ENCODE assay signal across 1 cellular context in the genomic region with DNA sequence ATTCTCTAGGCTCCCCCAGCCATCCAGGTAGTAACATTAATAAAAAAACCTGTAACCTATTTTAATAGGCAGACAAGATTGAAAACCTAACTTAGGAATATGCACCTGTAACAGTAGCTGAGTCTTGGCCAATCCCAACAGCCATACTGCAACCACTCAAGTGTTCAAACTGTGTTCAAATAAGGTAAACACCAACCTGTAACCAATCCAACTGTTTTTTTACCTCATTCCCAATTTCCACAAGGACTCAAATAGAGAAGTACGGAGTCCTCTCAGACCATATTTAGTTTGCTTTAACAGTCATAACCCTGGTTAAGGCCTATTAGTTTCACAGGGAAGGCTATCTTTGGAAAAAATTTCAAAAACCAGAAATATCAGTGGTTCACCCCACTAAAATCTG.
TF ChIP-seq lines count a peak whose summit lies in the region.

No MANE protein-coding gene starts in this region.

TF ChIP-seq in WTC11, 78 proteins besides CTCF, POLR2A, EP300 and RAD21:
- TF ChIP-seq, protein P1, sequence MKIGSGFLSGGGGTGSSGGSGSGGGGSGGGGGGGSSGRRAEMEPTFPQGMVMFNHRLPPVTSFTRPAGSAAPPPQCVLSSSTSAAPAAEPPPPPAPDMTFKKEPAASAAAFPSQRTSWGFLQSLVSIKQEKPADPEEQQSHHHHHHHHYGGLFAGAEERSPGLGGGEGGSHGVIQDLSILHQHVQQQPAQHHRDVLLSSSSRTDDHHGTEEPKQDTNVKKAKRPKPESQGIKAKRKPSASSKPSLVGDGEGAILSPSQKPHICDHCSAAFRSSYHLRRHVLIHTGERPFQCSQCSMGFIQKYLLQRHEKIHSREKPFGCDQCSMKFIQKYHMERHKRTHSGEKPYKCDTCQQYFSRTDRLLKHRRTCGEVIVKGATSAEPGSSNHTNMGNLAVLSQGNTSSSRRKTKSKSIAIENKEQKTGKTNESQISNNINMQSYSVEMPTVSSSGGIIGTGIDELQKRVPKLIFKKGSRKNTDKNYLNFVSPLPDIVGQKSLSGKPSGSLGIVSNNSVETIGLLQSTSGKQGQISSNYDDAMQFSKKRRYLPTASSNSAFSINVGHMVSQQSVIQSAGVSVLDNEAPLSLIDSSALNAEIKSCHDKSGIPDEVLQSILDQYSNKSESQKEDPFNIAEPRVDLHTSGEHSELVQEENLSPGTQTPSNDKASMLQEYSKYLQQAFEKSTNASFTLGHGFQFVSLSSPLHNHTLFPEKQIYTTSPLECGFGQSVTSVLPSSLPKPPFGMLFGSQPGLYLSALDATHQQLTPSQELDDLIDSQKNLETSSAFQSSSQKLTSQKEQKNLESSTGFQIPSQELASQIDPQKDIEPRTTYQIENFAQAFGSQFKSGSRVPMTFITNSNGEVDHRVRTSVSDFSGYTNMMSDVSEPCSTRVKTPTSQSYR (CRISPR knock-in tag; IDR thresholded peaks at IDR 0.05), result no peak
- TF ChIP-seq, protein P2, sequence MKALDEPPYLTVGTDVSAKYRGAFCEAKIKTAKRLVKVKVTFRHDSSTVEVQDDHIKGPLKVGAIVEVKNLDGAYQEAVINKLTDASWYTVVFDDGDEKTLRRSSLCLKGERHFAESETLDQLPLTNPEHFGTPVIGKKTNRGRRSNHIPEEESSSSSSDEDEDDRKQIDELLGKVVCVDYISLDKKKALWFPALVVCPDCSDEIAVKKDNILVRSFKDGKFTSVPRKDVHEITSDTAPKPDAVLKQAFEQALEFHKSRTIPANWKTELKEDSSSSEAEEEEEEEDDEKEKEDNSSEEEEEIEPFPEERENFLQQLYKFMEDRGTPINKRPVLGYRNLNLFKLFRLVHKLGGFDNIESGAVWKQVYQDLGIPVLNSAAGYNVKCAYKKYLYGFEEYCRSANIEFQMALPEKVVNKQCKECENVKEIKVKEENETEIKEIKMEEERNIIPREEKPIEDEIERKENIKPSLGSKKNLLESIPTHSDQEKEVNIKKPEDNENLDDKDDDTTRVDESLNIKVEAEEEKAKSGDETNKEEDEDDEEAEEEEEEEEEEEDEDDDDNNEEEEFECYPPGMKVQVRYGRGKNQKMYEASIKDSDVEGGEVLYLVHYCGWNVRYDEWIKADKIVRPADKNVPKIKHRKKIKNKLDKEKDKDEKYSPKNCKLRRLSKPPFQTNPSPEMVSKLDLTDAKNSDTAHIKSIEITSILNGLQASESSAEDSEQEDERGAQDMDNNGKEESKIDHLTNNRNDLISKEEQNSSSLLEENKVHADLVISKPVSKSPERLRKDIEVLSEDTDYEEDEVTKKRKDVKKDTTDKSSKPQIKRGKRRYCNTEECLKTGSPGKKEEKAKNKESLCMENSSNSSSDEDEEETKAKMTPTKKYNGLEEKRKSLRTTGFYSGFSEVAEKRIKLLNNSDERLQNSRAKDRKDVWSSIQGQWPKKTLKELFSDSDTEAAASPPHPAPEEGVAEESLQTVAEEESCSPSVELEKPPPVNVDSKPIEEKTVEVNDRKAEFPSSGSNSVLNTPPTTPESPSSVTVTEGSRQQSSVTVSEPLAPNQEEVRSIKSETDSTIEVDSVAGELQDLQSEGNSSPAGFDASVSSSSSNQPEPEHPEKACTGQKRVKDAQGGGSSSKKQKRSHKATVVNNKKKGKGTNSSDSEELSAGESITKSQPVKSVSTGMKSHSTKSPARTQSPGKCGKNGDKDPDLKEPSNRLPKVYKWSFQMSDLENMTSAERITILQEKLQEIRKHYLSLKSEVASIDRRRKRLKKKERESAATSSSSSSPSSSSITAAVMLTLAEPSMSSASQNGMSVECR (CRISPR knock-in tag; IDR thresholded peaks at IDR 0.05; ENCODE audit: borderline replicate concordance), result no peak
- TF ChIP-seq ZNF317 (CRISPR knock-in tag; IDR thresholded peaks at IDR 0.05; ENCODE audit: borderline replicate concordance, low read depth) (no peak), MXD4 (CRISPR knock-in tag; IDR thresholded peaks at IDR 0.05; ENCODE audit: borderline replicate concordance) (no peak), SMAD4 (CRISPR knock-in tag; IDR thresholded peaks at IDR 0.05) (no peak), ELF4 (CRISPR knock-in tag; IDR thresholded peaks at IDR 0.05; ENCODE audit: low read depth) (no peak), TCF7 (CRISPR knock-in tag; IDR thresholded peaks at IDR 0.05; ENCODE audit: low read depth) (no peak)
- TF ChIP-seq, protein P3, sequence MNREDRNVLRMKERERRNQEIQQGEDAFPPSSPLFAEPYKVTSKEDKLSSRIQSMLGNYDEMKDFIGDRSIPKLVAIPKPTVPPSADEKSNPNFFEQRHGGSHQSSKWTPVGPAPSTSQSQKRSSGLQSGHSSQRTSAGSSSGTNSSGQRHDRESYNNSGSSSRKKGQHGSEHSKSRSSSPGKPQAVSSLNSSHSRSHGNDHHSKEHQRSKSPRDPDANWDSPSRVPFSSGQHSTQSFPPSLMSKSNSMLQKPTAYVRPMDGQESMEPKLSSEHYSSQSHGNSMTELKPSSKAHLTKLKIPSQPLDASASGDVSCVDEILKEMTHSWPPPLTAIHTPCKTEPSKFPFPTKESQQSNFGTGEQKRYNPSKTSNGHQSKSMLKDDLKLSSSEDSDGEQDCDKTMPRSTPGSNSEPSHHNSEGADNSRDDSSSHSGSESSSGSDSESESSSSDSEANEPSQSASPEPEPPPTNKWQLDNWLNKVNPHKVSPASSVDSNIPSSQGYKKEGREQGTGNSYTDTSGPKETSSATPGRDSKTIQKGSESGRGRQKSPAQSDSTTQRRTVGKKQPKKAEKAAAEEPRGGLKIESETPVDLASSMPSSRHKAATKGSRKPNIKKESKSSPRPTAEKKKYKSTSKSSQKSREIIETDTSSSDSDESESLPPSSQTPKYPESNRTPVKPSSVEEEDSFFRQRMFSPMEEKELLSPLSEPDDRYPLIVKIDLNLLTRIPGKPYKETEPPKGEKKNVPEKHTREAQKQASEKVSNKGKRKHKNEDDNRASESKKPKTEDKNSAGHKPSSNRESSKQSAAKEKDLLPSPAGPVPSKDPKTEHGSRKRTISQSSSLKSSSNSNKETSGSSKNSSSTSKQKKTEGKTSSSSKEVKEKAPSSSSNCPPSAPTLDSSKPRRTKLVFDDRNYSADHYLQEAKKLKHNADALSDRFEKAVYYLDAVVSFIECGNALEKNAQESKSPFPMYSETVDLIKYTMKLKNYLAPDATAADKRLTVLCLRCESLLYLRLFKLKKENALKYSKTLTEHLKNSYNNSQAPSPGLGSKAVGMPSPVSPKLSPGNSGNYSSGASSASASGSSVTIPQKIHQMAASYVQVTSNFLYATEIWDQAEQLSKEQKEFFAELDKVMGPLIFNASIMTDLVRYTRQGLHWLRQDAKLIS (CRISPR knock-in tag; IDR thresholded peaks at IDR 0.05; ENCODE audit: borderline replicate concordance), result no peak
- TF ChIP-seq, protein P4, sequence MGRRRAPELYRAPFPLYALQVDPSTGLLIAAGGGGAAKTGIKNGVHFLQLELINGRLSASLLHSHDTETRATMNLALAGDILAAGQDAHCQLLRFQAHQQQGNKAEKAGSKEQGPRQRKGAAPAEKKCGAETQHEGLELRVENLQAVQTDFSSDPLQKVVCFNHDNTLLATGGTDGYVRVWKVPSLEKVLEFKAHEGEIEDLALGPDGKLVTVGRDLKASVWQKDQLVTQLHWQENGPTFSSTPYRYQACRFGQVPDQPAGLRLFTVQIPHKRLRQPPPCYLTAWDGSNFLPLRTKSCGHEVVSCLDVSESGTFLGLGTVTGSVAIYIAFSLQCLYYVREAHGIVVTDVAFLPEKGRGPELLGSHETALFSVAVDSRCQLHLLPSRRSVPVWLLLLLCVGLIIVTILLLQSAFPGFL (CRISPR knock-in tag; IDR thresholded peaks at IDR 0.05; ENCODE audit: borderline replicate concordance), result no peak
- TF ChIP-seq, protein P5, sequence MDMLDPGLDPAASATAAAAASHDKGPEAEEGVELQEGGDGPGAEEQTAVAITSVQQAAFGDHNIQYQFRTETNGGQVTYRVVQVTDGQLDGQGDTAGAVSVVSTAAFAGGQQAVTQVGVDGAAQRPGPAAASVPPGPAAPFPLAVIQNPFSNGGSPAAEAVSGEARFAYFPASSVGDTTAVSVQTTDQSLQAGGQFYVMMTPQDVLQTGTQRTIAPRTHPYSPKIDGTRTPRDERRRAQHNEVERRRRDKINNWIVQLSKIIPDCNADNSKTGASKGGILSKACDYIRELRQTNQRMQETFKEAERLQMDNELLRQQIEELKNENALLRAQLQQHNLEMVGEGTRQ (CRISPR knock-in tag; IDR thresholded peaks at IDR 0.05), result no peak
- TF ChIP-seq, protein P6, sequence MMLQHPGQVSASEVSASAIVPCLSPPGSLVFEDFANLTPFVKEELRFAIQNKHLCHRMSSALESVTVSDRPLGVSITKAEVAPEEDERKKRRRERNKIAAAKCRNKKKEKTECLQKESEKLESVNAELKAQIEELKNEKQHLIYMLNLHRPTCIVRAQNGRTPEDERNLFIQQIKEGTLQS (CRISPR knock-in tag; conservative IDR thresholded peaks at IDR 0.05), result no peak
